8 cellular contexts compared by ENCODE assay signal in the genomic region with DNA sequence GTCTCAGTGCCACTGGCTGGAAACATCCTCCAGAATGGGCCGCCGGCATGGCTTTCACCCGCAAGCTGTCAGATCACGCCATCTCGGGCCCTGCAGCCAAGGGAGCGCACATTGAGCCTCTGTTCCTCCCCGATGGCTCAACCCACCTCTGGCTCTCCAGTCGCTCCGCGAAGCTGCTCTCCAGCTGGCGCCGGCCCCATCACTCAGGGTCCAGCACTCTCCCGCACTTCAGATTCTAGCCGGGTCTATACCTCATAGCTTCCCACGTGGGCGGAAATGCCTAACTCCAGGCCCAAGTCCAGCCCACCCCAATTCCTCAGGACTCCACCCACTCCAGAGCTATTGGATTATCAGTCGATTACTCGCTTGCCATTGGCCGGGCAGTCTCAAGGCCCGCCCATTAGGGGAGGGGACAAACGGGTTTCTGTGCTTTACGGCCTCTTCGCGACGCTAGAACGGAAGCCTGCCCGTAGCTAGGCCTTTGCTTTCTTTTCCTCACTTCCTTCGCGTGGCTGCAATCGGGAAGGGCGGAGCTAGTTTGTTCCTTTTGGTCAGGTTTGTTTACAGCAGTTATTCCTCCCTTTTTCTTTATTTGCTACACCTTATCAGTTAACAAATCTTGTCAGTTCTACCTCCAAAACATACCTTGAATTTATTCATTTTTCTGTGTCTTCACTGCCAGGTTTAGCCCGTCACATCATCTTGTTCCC. TPM values are rescaled to one million over a fixed set of nuclear protein-coding genes. Genes with fewer than 3 reads are reported as not detected.
DNase-seq lines count a peak whose midpoint lies in the region; ATAC-seq and TF ChIP-seq lines count a peak whose summit lies in the region.

Gene NOL6, minus strand, starts transcription at position 282 of the 710 bp plus-strand sequence. Its CDS starts 82 bp downstream, at position 200.

- BruUV-seq in PC-3 (replicated peaks; lab: Mats Ljungman, UMichigan) = no TSS peak

- H3K4me3 ChIP-seq in PC-3 (ENCODE audit: low read length) (peak within 1 kb of the TSS; percentile 90), epithelial cell of esophagus (ENCODE audit: low read length) (peak within 1 kb of the TSS; percentile 100), mononuclear cell (ENCODE audit: low read length) (peak within 1 kb of the TSS; percentile 82)

- peaks cover 13% of the 10 kb centered on the region for H3K4me1 ChIP-seq in PC-3 (ENCODE audit: insufficient read depth, low read length)
- peaks cover 23% of the 10 kb centered on the region for H3K4me1 ChIP-seq in mononuclear cell (ENCODE audit: insufficient read depth, low read length)

- POLR2A ChIA-PET in PC-3 (lab: Charles Lee; ENCODE audit: unreplicated experiment) = interaction anchor here (0.5 to 1.3 kb wide), 4 partner anchors 28 to 184 kb away, joined by 3 to 9 read pairs (median 5); partner anchors contain the start of gene ANKRD18B

- CTCF ChIA-PET in PC-3 (lab: Charles Lee) = interaction anchor here (0.7 to 1.5 kb wide), 4 partner anchors 21 to 187 kb away, joined by 4 to 10 read pairs (median 4); no protein-coding TSS in a partner anchor

- H3K27me3 ChIP-seq in PC-3 (ENCODE audit: low read length) (no peaks in the 10 kb centered on the region), mononuclear cell (ENCODE audit: insufficient read depth, low read length) (no peaks in the 10 kb centered on the region)

- no peaks in the 10 kb centered on the region for H4K20me1 ChIP-seq in PC-3 (ENCODE audit: low read length)

- H3K9ac ChIP-seq in PC-3 (ENCODE audit: low read length) = peak within 1 kb of the TSS; percentile 97

- no peaks in the 10 kb centered on the region for H3K9me2 ChIP-seq in PC-3 (replicated peaks; ENCODE audit: low read length)

- H3K36me3 ChIP-seq in PC-3 (ENCODE audit: low read depth, low read length) = peaks cover 18% of the 10 kb centered on the region; the same call in 1 of the 2 replicates

- TF ChIP-seq EP300 in Ishikawa (IDR thresholded peaks at IDR 0.05; ENCODE audit: borderline replicate concordance) = no peak

- TF ChIP-seq RAD21 in Ishikawa (IDR thresholded peaks at IDR 0.05; ENCODE audit: low read depth) = no peak

- H2AFZ ChIP-seq in PC-3 (ENCODE audit: low read length) = peak within 1 kb of the TSS; percentile 71

- H3K4me2 ChIP-seq in PC-3 (ENCODE audit: low read length) = peak within 1 kb of the TSS; percentile 100

- H3K9me3 ChIP-seq in PC-3 (ENCODE audit: low read length) = no peaks in the 10 kb centered on the region
- no peaks in the 10 kb centered on the region for H3K9me3 ChIP-seq in mononuclear cell (ENCODE audit: low read depth, low read length)

- TF ChIP-seq CTCF in PC-3 (conservative IDR thresholded peaks at IDR 0.05; ENCODE audit: low read depth, low read length) = no peak
- TF ChIP-seq CTCF in epithelial cell of esophagus (IDR thresholded peaks at IDR 0.05; ENCODE audit: insufficient read depth, low read depth, low read length, missing control alignments) = no peak

- H3K79me2 ChIP-seq in PC-3 (ENCODE audit: low read length) = peaks cover 30% of the 10 kb centered on the region

- DNase-seq in DMS114 treated with DMSO at 0.1 percent for 48 hours (lab: John Stamatoyannopoulos, UW; ENCODE audit: unreplicated experiment) = peak; percentile 96
- peak; percentile 98 for DNase-seq in PC-3
- DNase-seq in activated T-cell treated with anti-CD3 and anti-CD28 coated beads for 48 hours (ENCODE audit: low read depth) = peak; percentile 96
- peak; percentile 99 for DNase-seq in epithelial cell of esophagus (ENCODE audit: low read depth)
- peak; percentile 94 to 96 for DNase-seq in stimulated activated CD8-positive, alpha-beta memory T cell treated with anti-CD3 and anti-CD28 coated beads, Interleukin-4, amount 100 ng/mL, for 1 hour (ENCODE audit: low read depth in 2 of 2, low spot score in 1 of 2)

- intact Hi-C loops in PC-3 (cut with micrococcal nuclease) = loop anchor here (5.0 kb wide), 1 partner anchor 44 kb away; no protein-coding TSS in a partner anchor

- H3K27ac ChIP-seq in PC-3 (ENCODE audit: low read length) = 0 out of 2 replicates have a peak within 1 kb of the TSS, but pooled peaks have one; percentile 17

- H3F3A ChIP-seq in PC-3 (ENCODE audit: low read length, unreplicated experiment) = no peaks in the 10 kb centered on the region

- ATAC-seq in GM21576 (IDR thresholded peaks at IDR 0.05; ENCODE audit: unreplicated experiment) (peak; percentile 98), PC-3 (peak; percentile 100)

TF ChIP-seq in Ishikawa, 13 proteins besides CTCF, POLR2A, EP300 and RAD21:
- peak; percentile 96 for TF ChIP-seq MAX (IDR thresholded peaks at IDR 0.05)
- no peak for TF ChIP-seq ZBTB7A (IDR thresholded peaks at IDR 0.05; ENCODE audit: low read depth)
- no peak for TF ChIP-seq FOXM1 (IDR thresholded peaks at IDR 0.05; ENCODE audit: borderline replicate concordance, low read depth)
- no peak for TF ChIP-seq NFIC (IDR thresholded peaks at IDR 0.05)
- peak; percentile 63; the same call in 1 of the 2 replicates for TF ChIP-seq CREB1 (IDR thresholded peaks at IDR 0.05; ENCODE audit: low read depth)
- peak; percentile 10; the same call in 1 of the 2 replicates for TF ChIP-seq TEAD4 (IDR thresholded peaks at IDR 0.05)
- TF ChIP-seq TAF1 (IDR thresholded peaks at IDR 0.05; ENCODE audit: low read depth) = no peak; the same call in 1 of the 2 replicates
- peak; percentile 51; the same call in 1 of the 2 replicates for TF ChIP-seq TCF12 (IDR thresholded peaks at IDR 0.05; ENCODE audit: low read depth)
- peak; percentile 40 for TF ChIP-seq EGR1 (IDR thresholded peaks at IDR 0.05)
- TF ChIP-seq CEBPB (IDR thresholded peaks at IDR 0.05) = no peak
- TF ChIP-seq, protein P1, sequence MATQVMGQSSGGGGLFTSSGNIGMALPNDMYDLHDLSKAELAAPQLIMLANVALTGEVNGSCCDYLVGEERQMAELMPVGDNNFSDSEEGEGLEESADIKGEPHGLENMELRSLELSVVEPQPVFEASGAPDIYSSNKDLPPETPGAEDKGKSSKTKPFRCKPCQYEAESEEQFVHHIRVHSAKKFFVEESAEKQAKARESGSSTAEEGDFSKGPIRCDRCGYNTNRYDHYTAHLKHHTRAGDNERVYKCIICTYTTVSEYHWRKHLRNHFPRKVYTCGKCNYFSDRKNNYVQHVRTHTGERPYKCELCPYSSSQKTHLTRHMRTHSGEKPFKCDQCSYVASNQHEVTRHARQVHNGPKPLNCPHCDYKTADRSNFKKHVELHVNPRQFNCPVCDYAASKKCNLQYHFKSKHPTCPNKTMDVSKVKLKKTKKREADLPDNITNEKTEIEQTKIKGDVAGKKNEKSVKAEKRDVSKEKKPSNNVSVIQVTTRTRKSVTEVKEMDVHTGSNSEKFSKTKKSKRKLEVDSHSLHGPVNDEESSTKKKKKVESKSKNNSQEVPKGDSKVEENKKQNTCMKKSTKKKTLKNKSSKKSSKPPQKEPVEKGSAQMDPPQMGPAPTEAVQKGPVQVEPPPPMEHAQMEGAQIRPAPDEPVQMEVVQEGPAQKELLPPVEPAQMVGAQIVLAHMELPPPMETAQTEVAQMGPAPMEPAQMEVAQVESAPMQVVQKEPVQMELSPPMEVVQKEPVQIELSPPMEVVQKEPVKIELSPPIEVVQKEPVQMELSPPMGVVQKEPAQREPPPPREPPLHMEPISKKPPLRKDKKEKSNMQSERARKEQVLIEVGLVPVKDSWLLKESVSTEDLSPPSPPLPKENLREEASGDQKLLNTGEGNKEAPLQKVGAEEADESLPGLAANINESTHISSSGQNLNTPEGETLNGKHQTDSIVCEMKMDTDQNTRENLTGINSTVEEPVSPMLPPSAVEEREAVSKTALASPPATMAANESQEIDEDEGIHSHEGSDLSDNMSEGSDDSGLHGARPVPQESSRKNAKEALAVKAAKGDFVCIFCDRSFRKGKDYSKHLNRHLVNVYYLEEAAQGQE (IDR thresholded peaks at IDR 0.05; ENCODE audit: low read depth) = no peak
- TF ChIP-seq USF1 (IDR thresholded peaks at IDR 0.05) = peak; percentile 92
- 0 out of 2 replicates have a peak, but pooled peaks have one; percentile 9 for TF ChIP-seq YY1 (IDR thresholded peaks at IDR 0.05; ENCODE audit: low read depth)

RNA-seq across cellular contexts. Expression of gene NOL6, which starts in this region (rescaled TPM):
- 35.9 and 55.2 TPM in 2 replicates for total RNA-seq in PC-3 (2014; rRNA removed)
- total RNA-seq in mononuclear cell = 15.6 TPM

Comparison
In these comparisons a context has a peak if more than half of its experiments do, and no peak if none do; other contexts are left out.
1. Peak in every context shown above with its lines: DNase-seq, ATAC-seq, H3K4me3 ChIP-seq and H3K27ac ChIP-seq.